ENCODE assay signal across 8 cellular contexts in genomic region chr10:130109796-130110235, GRCh38. TPM values are rescaled to one million over a fixed set of nuclear protein-coding genes. Genes with fewer than 3 reads are reported as not detected.
DNase-seq lines count a peak whose midpoint lies in the region; ATAC-seq, FAIRE-seq and TF ChIP-seq lines count a peak whose summit lies in the region.

No MANE protein-coding gene starts in this region.

- DNase-seq in Caki2 (ENCODE audit: low read depth) = peak; percentile 76
- peak; percentile 38 for DNase-seq in HTR-8/SVneo (ENCODE audit: insufficient read length, low spot score)
- DNase-seq in NT2/D1 (ENCODE audit: low read depth, low spot score) = peak; percentile 75
- peak; percentile 64 for DNase-seq in activated T-cell treated with anti-CD3 and anti-CD28 coated beads, Interleukin-2, amount 50 U/mL, for 1 hour
- DNase-seq in erythroblast (lab: John Stamatoyannopoulos, UW) = peak; percentile 84 to 90
- DNase-seq in stimulated activated CD8-positive, alpha-beta memory T cell treated with anti-CD3 and anti-CD28 coated beads, Interleukin-7, amount 100 ng/mL, for 4 hours (ENCODE audit: low read depth in 2 of 2) = peak; percentile 37 to 53

- peak overlapping the region; percentile 94 to 97 for H3K27ac ChIP-seq in mucosa of rectum (ENCODE audit: low read depth in 2 of 2, low read length in 2 of 2)

- no peak for TF ChIP-seq POLR2A in erythroblast (IDR thresholded peaks at IDR 0.05; ENCODE audit: low read length)

- ATAC-seq in HG02623 (IDR thresholded peaks at IDR 0.05; ENCODE audit: unreplicated experiment) = no peak

- H3K4me1 ChIP-seq in NT2/D1 (ENCODE audit: insufficient read depth, insufficient read length) (peaks cover 4% of the 10 kb centered on the region), mucosa of rectum (ENCODE audit: control insufficient read depth in 2 of 2, insufficient read depth in 2 of 2, low read length in 2 of 2) (peaks cover 12 to 14% of the 10 kb centered on the region in 2 donors)

- H3K9ac ChIP-seq in NT2/D1 (ENCODE audit: insufficient read length, low read depth) (peak overlapping the region; percentile 97), mucosa of rectum (ENCODE audit: low read depth in 1 of 2, low read length in 2 of 2) (peak overlapping the region; percentile 79 to 96)

- no peaks in the 10 kb centered on the region for H3K27me3 ChIP-seq in NT2/D1 (ENCODE audit: insufficient read depth, insufficient read length)
- H3K27me3 ChIP-seq in mucosa of rectum (ENCODE audit: control insufficient read depth in 2 of 2, insufficient read depth in 2 of 2, low read length in 2 of 2) = no peaks in the 10 kb centered on the region

- H3K36me3 ChIP-seq in NT2/D1 (ENCODE audit: insufficient read depth, insufficient read length, low read length) (peaks cover 6% of the 10 kb centered on the region), mucosa of rectum (ENCODE audit: control insufficient read depth in 2 of 2, insufficient read depth in 2 of 2, low read length in 2 of 2) (no peaks in the 10 kb centered on the region)

- peak overlapping the region; percentile 94 for H3K4me3 ChIP-seq in NT2/D1 (ENCODE audit: insufficient read length, low read depth)
- H3K4me3 ChIP-seq in mucosa of rectum (ENCODE audit: low read length in 2 of 2) = peak overlapping the region; percentile 99 to 100

- in situ Hi-C loops in Caki2 (cut with HindIII; ENCODE audit: low pct_unique_long_range_greater_than_20kb, low sequenced_read_pairs) = no loop called here

- no peak for FAIRE-seq in HTR-8/SVneo (lab: Jason Lieb, UNC)

- H3K9me3 ChIP-seq in NT2/D1 (ENCODE audit: insufficient read depth, low read length) (no peaks in the 10 kb centered on the region), mucosa of rectum (ENCODE audit: control insufficient read depth in 2 of 2, low read length in 2 of 2) (no peaks in the 10 kb centered on the region)

RNA-seq across cellular contexts. Expression of gene C10orf143, which starts 0.8 kb away (rescaled TPM):
- total RNA-seq in Caki2 (2014; rRNA removed; shearing (Covaris generic); ENCODE audit: low replicate concordance) = 4.8 TPM in 1 of 2 replicates, not detected in the other

RNA-seq across cellular contexts. Expression of gene GLRX3, which starts 26.4 kb away (rescaled TPM):
- total RNA-seq in Caki2 (2014; rRNA removed; shearing (Covaris generic); ENCODE audit: low replicate concordance) = 298 and 332 TPM in 2 replicates
